Comparison of ENCODE assay signal across 8 cellular contexts in genomic region chr19:16896913-16897571, GRCh38. TPM values are rescaled to one million over a fixed set of nuclear protein-coding genes. Genes with fewer than 3 reads are reported as not detected.
DNase-seq lines count a peak whose midpoint lies in the region; ATAC-seq and TF ChIP-seq lines count a peak whose summit lies in the region.

No MANE protein-coding gene starts in this region.

- H3K9me3 ChIP-seq in Peyer's patch = no peaks in the 10 kb centered on the region

- no peaks in the 10 kb centered on the region for H3K27me3 ChIP-seq in Peyer's patch

- H3K4me3 ChIP-seq in Peyer's patch (peak overlapping the region; percentile 54 to 58 (median 56)), fibroblast of pulmonary artery (replicated peaks; ENCODE audit: low read depth, low read length) (peak overlapping the region; percentile 59)

- no peak overlapping the region for H3K27ac Mint-ChIP-seq in activated T-helper 17 cell treated with anti-CD3 and anti-CD28 coated beads, Interleukin-2, amount 50 U/mL, for 72 hours
- peak overlapping the region in 2 of 10 donors; percentile 13 to 51 for H3K27ac Mint-ChIP-seq in naive thymus-derived CD8-positive, alpha-beta T cell

- in situ Hi-C loops in GM13976 (cut with MboI; ENCODE audit: low sequenced_read_pairs, unreplicated experiment) = no loop called here

- H3K4me3 Mint-ChIP-seq in activated T-helper 17 cell treated with anti-CD3 and anti-CD28 coated beads, Interleukin-2, amount 50 U/mL, for 72 hours = peak overlapping the region; percentile 72
- peak overlapping the region; percentile 55 to 82 (median 70) for H3K4me3 Mint-ChIP-seq in naive thymus-derived CD8-positive, alpha-beta T cell

- peak; percentile 96 for DNase-seq in GM13976 (ENCODE audit: low spot score)
- peak; percentile 86 to 94 (median 89) for DNase-seq in Peyer's patch
- peak; percentile 97 for DNase-seq in fibroblast of pulmonary artery (ENCODE audit: low read depth)
- DNase-seq in naive thymus-derived CD8-positive, alpha-beta T cell = peak; percentile 28 to 79 (median 48)
- peak; percentile 34 to 58 for DNase-seq in stimulated activated CD8-positive, alpha-beta memory T cell treated with anti-CD3 and anti-CD28 coated beads, Interleukin-7, amount 100 ng/mL, for 48 hours (ENCODE audit: extremely low read depth in 1 of 2, low read depth in 1 of 2)
- no peak for DNase-seq in NCI-H748 (lab: John Stamatoyannopoulos, UW; ENCODE audit: unreplicated experiment)

- ATAC-seq in HG03039 (IDR thresholded peaks at IDR 0.05; ENCODE audit: unreplicated experiment) = peak; percentile 37
- peak; percentile 79 for ATAC-seq in activated T-helper 17 cell treated with anti-CD3 and anti-CD28 coated beads, Interleukin-2, amount 50 U/mL, for 72 hours (replicated peaks)
- peak; percentile 56 to 59 for ATAC-seq in naive thymus-derived CD8-positive, alpha-beta T cell

- peak overlapping the region; percentile 51 to 82 (median 74) for H3K27ac ChIP-seq in Peyer's patch

- peaks cover 0 to 29% (median 14%) of the 10 kb centered on the region in 4 donors for H3K4me1 ChIP-seq in Peyer's patch

- TF ChIP-seq POLR2A in Peyer's patch (IDR thresholded peaks at IDR 0.05) = no peak

- H3K27me3 Mint-ChIP-seq in activated T-helper 17 cell treated with anti-CD3 and anti-CD28 coated beads, Interleukin-2, amount 50 U/mL, for 72 hours = no peaks in the 10 kb centered on the region
- H3K27me3 Mint-ChIP-seq in naive thymus-derived CD8-positive, alpha-beta T cell = peaks cover 0 to 16% (median 3%) of the 10 kb centered on the region in 5 donors

- no peaks in the 10 kb centered on the region for H3K36me3 ChIP-seq in Peyer's patch

- no peaks in the 10 kb centered on the region for H3K4me1 Mint-ChIP-seq in activated T-helper 17 cell treated with anti-CD3 and anti-CD28 coated beads, Interleukin-2, amount 50 U/mL, for 72 hours
- H3K4me1 Mint-ChIP-seq in naive thymus-derived CD8-positive, alpha-beta T cell = peaks cover 14 to 47% (median 40%) of the 10 kb centered on the region in 4 donors

- no peak for TF ChIP-seq CTCF in GM13976 (IDR thresholded peaks at IDR 0.05; ENCODE audit: borderline replicate concordance, control extremely low read depth, extremely low read depth, insufficient read depth, missing control alignments)
- no peak for TF ChIP-seq CTCF in Peyer's patch (IDR thresholded peaks at IDR 0.05)
- TF ChIP-seq CTCF in fibroblast of pulmonary artery (IDR thresholded peaks at IDR 0.05; ENCODE audit: low read length, missing control alignments) = no peak

- POLR2A ChIA-PET in naive thymus-derived CD8-positive, alpha-beta T cell (lab: Charles Lee) = interaction anchor here (0.6 kb wide), 1 partner anchor 122 kb away, joined by 3 read pairs; no protein-coding TSS in a partner anchor

- no peaks in the 10 kb centered on the region for H3K36me3 Mint-ChIP-seq in activated T-helper 17 cell treated with anti-CD3 and anti-CD28 coated beads, Interleukin-2, amount 50 U/mL, for 72 hours (ENCODE audit: low read depth)
- H3K36me3 Mint-ChIP-seq in naive thymus-derived CD8-positive, alpha-beta T cell = no peaks in the 10 kb centered on the region

- H3K9me3 Mint-ChIP-seq in activated T-helper 17 cell treated with anti-CD3 and anti-CD28 coated beads, Interleukin-2, amount 50 U/mL, for 72 hours = no peaks in the 10 kb centered on the region
- no peaks in the 10 kb centered on the region for H3K9me3 Mint-ChIP-seq in naive thymus-derived CD8-positive, alpha-beta T cell

RNA-seq across cellular contexts. Expression of gene F2RL3, which starts 8.2 kb away (rescaled TPM):
- 10 to 100 TPM in 1 of 4 donors, 1 to 10 TPM in 3; 3.9 to 11.6 (median 5.1) TPM for total RNA-seq in Peyer's patch
- total RNA-seq in activated T-helper 17 cell treated with anti-CD3 and anti-CD28 coated beads, Interleukin-2, amount 50 U/mL, for 72 hours = not detected
- not detected for total RNA-seq in naive thymus-derived CD8-positive, alpha-beta T cell
- under 1 TPM in 1 of 3 donors, not detected in 2; 0.24 TPM for polyA plus RNA-seq in naive thymus-derived CD8-positive, alpha-beta T cell

Comparison
In these comparisons a context has a peak if more than half of its experiments do, and no peak if none do; other contexts are left out.
1. RNA of gene F2RL3, which starts 8.2 kb away (total RNA-seq): 3.9 to 11.6 TPM in Peyer's patch; not detected in naive thymus-derived CD8-positive, alpha-beta T cell and not detected in activated T-helper 17 cell treated with anti-CD3 and anti-CD28 coated beads, Interleukin-2, amount 50 U/mL, for 72 hours; every median in the first group is over 4 times any median in the second.
2. Peak in every context shown above with its lines, with median percentiles within 50 percentile points of each other: ATAC-seq.